28 cellular contexts compared by ENCODE assay signal in the genomic region with DNA sequence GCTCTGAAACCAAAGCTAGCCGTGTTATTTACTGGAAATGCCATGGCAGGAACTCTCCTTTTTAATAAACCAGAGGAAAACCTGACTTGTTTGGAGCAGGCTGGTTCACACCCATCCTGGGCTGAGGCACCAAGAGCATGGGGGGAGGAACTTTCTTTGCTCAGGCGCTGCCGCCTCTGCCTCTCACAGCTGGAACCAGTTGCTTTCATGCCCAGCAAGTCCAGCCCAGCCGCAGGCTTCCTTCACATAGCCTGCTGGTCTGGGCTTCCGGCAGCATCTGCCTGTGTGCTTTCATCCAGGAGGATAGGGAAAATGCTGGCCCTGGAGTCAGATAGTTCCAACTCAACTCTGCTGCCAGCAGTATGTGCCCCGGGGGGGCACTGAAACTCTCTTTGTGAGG.
DNase-seq lines count a peak whose midpoint lies in the region; ATAC-seq and TF ChIP-seq lines count a peak whose summit lies in the region.
"Had no signal": no experiment of that assay in that cellular context is flagged by ENCODE, and none has a peak within 500 bp of the region (broad histone marks: within the 10 kb centered on the region; RNA-seq: fewer than 3 reads in every experiment).

No MANE protein-coding gene starts in this region.

- no peaks in the 10 kb centered on the region for H4K20me1 ChIP-seq in GM23338 (replicated peaks; ENCODE audit: insufficient read depth)

- no peaks in the 10 kb centered on the region for H3K36me3 Mint-ChIP-seq in GM23338 (ENCODE audit: low read depth)
- no peaks in the 10 kb centered on the region for H3K36me3 Mint-ChIP-seq in nephron (ENCODE audit: low read depth)
- H3K36me3 Mint-ChIP-seq: activated naive CD8-positive, alpha-beta T cell had no signal

- no peak overlapping the region for H3K4me2 ChIP-seq in GM23338

- peak; percentile 84 for ATAC-seq in GM23338
- no peak for ATAC-seq in HG03565 (IDR thresholded peaks at IDR 0.05; ENCODE audit: unreplicated experiment)
- no peak for ATAC-seq in GM18861 (IDR thresholded peaks at IDR 0.05; ENCODE audit: unreplicated experiment)
- ATAC-seq in stimulated activated naive CD8-positive, alpha-beta T cell treated with anti-CD3 and anti-CD28 coated beads, Interleukin-15, Interleukin-2, amounts not matched to agents 100 U/mL and 50 U/mL, for 24 hours: no peak
- ATAC-seq: activated CD8-positive, alpha-beta T cell treated with anti-CD3 and anti-CD28 coated beads for 36 hours; lower lobe of right lung; pancreas had no signal

- H3K9me3 Mint-ChIP-seq in GM23338: no peaks in the 10 kb centered on the region
- H3K9me3 Mint-ChIP-seq in nephron: no peaks in the 10 kb centered on the region
- H3K9me3 Mint-ChIP-seq: activated CD8-positive, alpha-beta T cell treated with anti-CD3 and anti-CD28 coated beads for 36 hours; stimulated activated naive CD8-positive, alpha-beta T cell treated with anti-CD3 and anti-CD28 coated beads, Interleukin-15, Interleukin-2, amounts not matched to agents 100 ng/mL and 50 ng/mL, for 24 hours had no signal

- WGBS in adrenal gland, 4 donors: 21 to 46% (median 37%) methylated on average over 2 to 6 of the region's 6 CpGs

- H3K27me3 Mint-ChIP-seq in GM23338 (ENCODE audit: insufficient read depth, low read depth, poor library complexity) (no peaks in the 10 kb centered on the region), nephron (ENCODE audit: low read depth) (peaks cover 15% of the 10 kb centered on the region)

- no peaks in the 10 kb centered on the region for H3K9me3 ChIP-seq in adrenal gland (replicated peaks in 1 of 3)
- no peaks in the 10 kb centered on the region for H3K9me3 ChIP-seq in iPS-15b (ENCODE audit: control insufficient read depth, insufficient read depth, low read length)
- H3K9me3 ChIP-seq in colonic mucosa: no peaks in the 10 kb centered on the region
- H3K9me3 ChIP-seq: Caco-2, HAP-1, lower lobe of right lung, pancreas, testis had no signal

- peak overlapping the region; percentile 52; the same call in 1 of the 2 replicates for H2AFZ ChIP-seq in GM23338

- H3K4me3 Mint-ChIP-seq in GM23338 (no peak overlapping the region), nephron (no peak overlapping the region)
- H3K4me3 Mint-ChIP-seq: activated CD8-positive, alpha-beta T cell treated with anti-CD3 and anti-CD28 coated beads for 36 hours; activated naive CD8-positive, alpha-beta T cell; stimulated activated naive CD8-positive, alpha-beta T cell treated with anti-CD3 and anti-CD28 coated beads, Interleukin-15, Interleukin-2, amounts not matched to agents 100 ng/mL and 50 ng/mL, for 24 hours had no signal

- intact Hi-C loops in adrenal gland (cut with DNase I): no loop called here
- intact Hi-C loops in colonic mucosa (cut with DNase I): no loop called here

- H3K4me1 ChIP-seq in GM23338 (ENCODE audit: insufficient read depth): peaks cover 5% of the 10 kb centered on the region; the same call in 1 of the 2 replicates
- no peaks in the 10 kb centered on the region for H3K4me1 ChIP-seq in adrenal gland (replicated peaks in 1 of 2)
- H3K4me1 ChIP-seq in iPS-15b (ENCODE audit: control insufficient read depth, insufficient read depth, low read length): peaks cover 10% of the 10 kb centered on the region
- no peaks in the 10 kb centered on the region for H3K4me1 ChIP-seq in colonic mucosa
- H3K4me1 ChIP-seq: HAP-1, lower lobe of right lung, pancreas, testis had no signal

- TF ChIP-seq POLR2A in adrenal gland (IDR thresholded peaks at IDR 0.05): no peak

- H3K4me1 Mint-ChIP-seq in GM23338: peaks cover 14% of the 10 kb centered on the region
- H3K4me1 Mint-ChIP-seq in nephron: peaks cover 26% of the 10 kb centered on the region

- H3K9ac ChIP-seq in iPS-15b (ENCODE audit: low read depth, low read length): no peak overlapping the region
- H3K9ac ChIP-seq in colonic mucosa (ENCODE audit: low read depth in 2 of 2, low read length in 2 of 2): no peak overlapping the region

- H3K27me3 ChIP-seq in GM23338 (ENCODE audit: insufficient read depth) (no peaks in the 10 kb centered on the region), adrenal gland (no peaks in the 10 kb centered on the region), iPS-15b (ENCODE audit: control insufficient read depth, insufficient read depth, low read length) (no peaks in the 10 kb centered on the region), colonic mucosa (no peaks in the 10 kb centered on the region)
- H3K27me3 ChIP-seq: pancreas, testis had no signal

- no peaks in the 10 kb centered on the region for H3F3A ChIP-seq in GM23338 (replicated peaks; ENCODE audit: low read depth)

- no peak overlapping the region for H3K27ac Mint-ChIP-seq in GM23338
- peak overlapping the region; percentile 21 to 64 (median 56) for H3K27ac Mint-ChIP-seq in nephron
- H3K27ac Mint-ChIP-seq: activated CD8-positive, alpha-beta T cell treated with anti-CD3 and anti-CD28 coated beads for 36 hours; activated naive CD8-positive, alpha-beta T cell; stimulated activated naive CD8-positive, alpha-beta T cell treated with anti-CD3 and anti-CD28 coated beads, Interleukin-15, Interleukin-2, amounts not matched to agents 100 ng/mL and 50 ng/mL, for 24 hours had no signal

- H3K27ac ChIP-seq in GM23338 (ENCODE audit: low read depth): no peak overlapping the region
- no peak overlapping the region for H3K27ac ChIP-seq in adrenal gland
- no peak overlapping the region for H3K27ac ChIP-seq in colonic mucosa
- H3K27ac ChIP-seq: C4-2B, epithelial cell of prostate, HL-60, lower lobe of right lung, pancreas, testis had no signal

- H3K9me2 ChIP-seq in GM23338 (ENCODE audit: insufficient read depth): no peaks in the 10 kb centered on the region

- DNase-seq in GM23338 (ENCODE audit: low spot score): peak; percentile 45
- peak in 4 of 7 donors; percentile 13 to 31 (median 24) for DNase-seq in adrenal gland
- no peak for DNase-seq in stimulated activated naive CD8-positive, alpha-beta T cell treated with anti-CD3 and anti-CD28 coated beads, Interleukin-15, Interleukin-2, amounts not matched to agents 100 U/mL and 50 U/mL, for 24 hours
- DNase-seq in colonic mucosa: no peak
- DNase-seq: activated CD8-positive, alpha-beta T cell treated with anti-CD3 and anti-CD28 coated beads for 36 hours; Caco-2; DND-41; effector CD4-positive, alpha-beta T cell; KG1; kidney glomerular epithelial cell; lower lobe of right lung; NCI-H1105 treated with DMSO at 0.1 percent for 48 hours; NCI-H2171 treated with DMSO at 0.1 percent for 48 hours; NCI-H524 treated with DMSO at 0.1 percent for 48 hours; pancreas; SHP77; small intestine; testis had no signal

- H3K36me3 ChIP-seq in GM23338 (ENCODE audit: insufficient read depth) (no peaks in the 10 kb centered on the region), adrenal gland (replicated peaks in 1 of 2) (no peaks in the 10 kb centered on the region), iPS-15b (ENCODE audit: control insufficient read depth, insufficient read depth, low read length) (no peaks in the 10 kb centered on the region), colonic mucosa (no peaks in the 10 kb centered on the region)
- H3K36me3 ChIP-seq: HAP-1, lower lobe of right lung, pancreas had no signal

- H3K4me3 ChIP-seq in GM23338: no peak overlapping the region
- no peak overlapping the region for H3K4me3 ChIP-seq in adrenal gland
- peak overlapping the region; percentile 11 for H3K4me3 ChIP-seq in iPS-15b (ENCODE audit: low read depth, low read length)
- no peak overlapping the region for H3K4me3 ChIP-seq in colonic mucosa
- H3K4me3 ChIP-seq: HAP-1, lower lobe of right lung, pancreas, testis had no signal

- H3K79me2 ChIP-seq in GM23338 (replicated peaks; ENCODE audit: insufficient read depth): no peaks in the 10 kb centered on the region

- TF ChIP-seq CTCF in GM23338 (conservative IDR thresholded peaks at IDR 0.05; ENCODE audit: low read depth in 2 of 2) (no peak), adrenal gland (IDR thresholded peaks at IDR 0.05) (no peak), nephron (IDR thresholded peaks at IDR 0.05; ENCODE audit: unreplicated experiment in 3 of 3) (no peak), colonic mucosa (IDR thresholded peaks at IDR 0.05) (no peak)

TF ChIP-seq in GM23338, 12 proteins besides CTCF, POLR2A, EP300 and RAD21 (continues in another document):
- TF ChIP-seq, protein P1, sequence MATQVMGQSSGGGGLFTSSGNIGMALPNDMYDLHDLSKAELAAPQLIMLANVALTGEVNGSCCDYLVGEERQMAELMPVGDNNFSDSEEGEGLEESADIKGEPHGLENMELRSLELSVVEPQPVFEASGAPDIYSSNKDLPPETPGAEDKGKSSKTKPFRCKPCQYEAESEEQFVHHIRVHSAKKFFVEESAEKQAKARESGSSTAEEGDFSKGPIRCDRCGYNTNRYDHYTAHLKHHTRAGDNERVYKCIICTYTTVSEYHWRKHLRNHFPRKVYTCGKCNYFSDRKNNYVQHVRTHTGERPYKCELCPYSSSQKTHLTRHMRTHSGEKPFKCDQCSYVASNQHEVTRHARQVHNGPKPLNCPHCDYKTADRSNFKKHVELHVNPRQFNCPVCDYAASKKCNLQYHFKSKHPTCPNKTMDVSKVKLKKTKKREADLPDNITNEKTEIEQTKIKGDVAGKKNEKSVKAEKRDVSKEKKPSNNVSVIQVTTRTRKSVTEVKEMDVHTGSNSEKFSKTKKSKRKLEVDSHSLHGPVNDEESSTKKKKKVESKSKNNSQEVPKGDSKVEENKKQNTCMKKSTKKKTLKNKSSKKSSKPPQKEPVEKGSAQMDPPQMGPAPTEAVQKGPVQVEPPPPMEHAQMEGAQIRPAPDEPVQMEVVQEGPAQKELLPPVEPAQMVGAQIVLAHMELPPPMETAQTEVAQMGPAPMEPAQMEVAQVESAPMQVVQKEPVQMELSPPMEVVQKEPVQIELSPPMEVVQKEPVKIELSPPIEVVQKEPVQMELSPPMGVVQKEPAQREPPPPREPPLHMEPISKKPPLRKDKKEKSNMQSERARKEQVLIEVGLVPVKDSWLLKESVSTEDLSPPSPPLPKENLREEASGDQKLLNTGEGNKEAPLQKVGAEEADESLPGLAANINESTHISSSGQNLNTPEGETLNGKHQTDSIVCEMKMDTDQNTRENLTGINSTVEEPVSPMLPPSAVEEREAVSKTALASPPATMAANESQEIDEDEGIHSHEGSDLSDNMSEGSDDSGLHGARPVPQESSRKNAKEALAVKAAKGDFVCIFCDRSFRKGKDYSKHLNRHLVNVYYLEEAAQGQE (IDR thresholded peaks at IDR 0.05; ENCODE audit: unreplicated experiment): no peak
- TF ChIP-seq NANOG (IDR thresholded peaks at IDR 0.05; ENCODE audit: borderline replicate concordance) (no peak), ZNF331 (CRISPR knock-in tag; IDR thresholded peaks at IDR 0.05; ENCODE audit: low read depth) (no peak), POLR2AphosphoS5 (IDR thresholded peaks at IDR 0.05; ENCODE audit: low read depth) (no peak), CREB1 (CRISPR knock-in tag; IDR thresholded peaks at IDR 0.05; ENCODE audit: low read depth) (no peak)

Comparison
In these comparisons a context has a peak if more than half of its experiments do, and no peak if none do; other contexts are left out.
1. DNase-seq: peak in GM23338 (single experiment) and adrenal gland (4 of 7); none in stimulated activated naive CD8-positive, alpha-beta T cell treated with anti-CD3 and anti-CD28 coated beads, Interleukin-15, Interleukin-2, amounts not matched to agents 100 U/mL and 50 U/mL, for 24 hours (single experiment) and colonic mucosa (single experiment).